In the genomic region with DNA sequence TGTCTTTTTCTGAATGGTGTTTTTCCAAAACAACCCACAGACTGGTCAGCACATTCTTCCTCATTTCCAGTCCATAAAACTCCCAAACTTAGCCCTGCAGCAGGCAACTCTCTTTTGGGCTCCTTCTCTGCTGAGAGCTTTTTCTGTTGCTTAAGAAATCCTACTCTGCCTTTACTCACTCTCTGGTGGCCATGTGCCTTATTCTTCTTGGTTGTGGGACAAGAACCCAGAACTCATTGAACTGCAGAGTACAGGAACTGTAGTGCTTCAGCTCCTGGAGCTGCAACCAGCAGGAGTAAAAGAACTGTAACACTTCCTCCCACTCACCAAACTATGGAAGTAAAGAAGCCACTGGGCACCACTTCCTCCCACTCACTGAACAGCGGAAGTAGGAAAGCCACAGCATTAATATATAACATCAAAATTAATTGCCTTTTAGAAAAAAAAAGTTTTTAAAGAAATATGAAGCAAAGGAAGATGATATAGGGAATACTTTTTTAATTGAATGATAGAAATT, we compare ENCODE assay signal across 29 cellular contexts.
DNase-seq lines count a peak whose midpoint lies in the region; ATAC-seq and TF ChIP-seq lines count a peak whose summit lies in the region.
"Had no signal": no experiment of that assay in that cellular context is flagged by ENCODE, and none has a peak within 500 bp of the region (broad histone marks: within the 10 kb centered on the region; RNA-seq: fewer than 3 reads in every experiment).

No MANE protein-coding gene starts in this region.

- H3K36me3 Mint-ChIP-seq in neural progenitor cell, result no peaks in the 10 kb centered on the region
- H3K36me3 Mint-ChIP-seq in stimulated activated effector memory CD8-positive, alpha-beta T cell treated with anti-CD3 and anti-CD28 coated beads, Interleukin-12 subunit alpha, Interleukin-12 subunit beta, amount 100 ng/mL, for 72 hours, result no peaks in the 10 kb centered on the region
- H3K36me3 Mint-ChIP-seq: CD8-positive, alpha-beta T cell had no signal

- H4K20me1 ChIP-seq in neural progenitor cell (ENCODE audit: low read depth), result no peaks in the 10 kb centered on the region

- H3K4me3 ChIP-seq in neural progenitor cell, result no peak overlapping the region
- H3K4me3 ChIP-seq in tibial artery, result no peak overlapping the region

- H3K4me1 ChIP-seq in neural progenitor cell (no peaks in the 10 kb centered on the region), tibial artery (no peaks in the 10 kb centered on the region)
- H3K4me1 ChIP-seq: BLaER1 treated with 17β-estradiol and CSF1 and Interleukin-3, amounts not matched to agents 10 nM and 100 nM had no signal

- H3K27ac Mint-ChIP-seq in neural progenitor cell, result no peak overlapping the region
- no peak overlapping the region for H3K27ac Mint-ChIP-seq in stimulated activated effector memory CD8-positive, alpha-beta T cell treated with anti-CD3 and anti-CD28 coated beads, Interleukin-12 subunit alpha, Interleukin-12 subunit beta, amount 100 ng/mL, for 72 hours
- H3K27ac Mint-ChIP-seq: CD8-positive, alpha-beta T cell; HFFc6; T-helper 17 cell had no signal

- H3K27me3 ChIP-seq in neural progenitor cell (no peaks in the 10 kb centered on the region), tibial artery (no peaks in the 10 kb centered on the region)
- H3K27me3 ChIP-seq: BLaER1 treated with 17β-estradiol and CSF1 and Interleukin-3, amounts not matched to agents 10 nM and 100 nM had no signal

- no peaks in the 10 kb centered on the region for H3K9me3 ChIP-seq in neural progenitor cell (ENCODE audit: low read depth)
- H3K9me3 ChIP-seq in tibial artery, result no peaks in the 10 kb centered on the region

- no peak overlapping the region for H3K4me2 ChIP-seq in neural progenitor cell
- H3K4me2 ChIP-seq: BLaER1 treated with 17β-estradiol and CSF1 and Interleukin-3, amounts not matched to agents 10 nM and 100 nM; KMS-11 had no signal

- no peaks in the 10 kb centered on the region for H3F3A ChIP-seq in neural progenitor cell (ENCODE audit: low read depth)

- H3K27me3 Mint-ChIP-seq in neural progenitor cell (ENCODE audit: insufficient read depth, low read depth), result no peaks in the 10 kb centered on the region
- H3K27me3 Mint-ChIP-seq: T-helper 17 cell had no signal

- no peak overlapping the region for H3K4me3 Mint-ChIP-seq in neural progenitor cell
- no peak overlapping the region for H3K4me3 Mint-ChIP-seq in stimulated activated effector memory CD8-positive, alpha-beta T cell treated with anti-CD3 and anti-CD28 coated beads, Interleukin-12 subunit alpha, Interleukin-12 subunit beta, amount 100 ng/mL, for 72 hours
- H3K4me3 Mint-ChIP-seq: CD8-positive, alpha-beta T cell; HFFc6; T-helper 17 cell had no signal

- no peak overlapping the region for H3K9ac ChIP-seq in neural progenitor cell
- H3K9ac ChIP-seq: BLaER1 treated with 17β-estradiol and CSF1 and Interleukin-3, amounts not matched to agents 10 nM and 100 nM; KMS-11 had no signal

- no peaks in the 10 kb centered on the region for H3K79me2 ChIP-seq in neural progenitor cell (ENCODE audit: low read depth)

- TF ChIP-seq CTCF in neural progenitor cell (IDR thresholded peaks at IDR 0.05) (no peak), tibial artery (IDR thresholded peaks at IDR 0.05) (no peak)

- no peaks in the 10 kb centered on the region for H3K4me1 Mint-ChIP-seq in neural progenitor cell
- H3K4me1 Mint-ChIP-seq in stimulated activated effector memory CD8-positive, alpha-beta T cell treated with anti-CD3 and anti-CD28 coated beads, Interleukin-12 subunit alpha, Interleukin-12 subunit beta, amount 100 ng/mL, for 72 hours, result no peaks in the 10 kb centered on the region
- H3K4me1 Mint-ChIP-seq: T-helper 17 cell had no signal

- H3K9me3 Mint-ChIP-seq in neural progenitor cell, result no peaks in the 10 kb centered on the region
- peaks cover 11% of the 10 kb centered on the region for H3K9me3 Mint-ChIP-seq in stimulated activated effector memory CD8-positive, alpha-beta T cell treated with anti-CD3 and anti-CD28 coated beads, Interleukin-12 subunit alpha, Interleukin-12 subunit beta, amount 100 ng/mL, for 72 hours

- peak; percentile 26 for DNase-seq in DMS53 (lab: John Stamatoyannopoulos, UW)
- DNase-seq in DMS53 treated with DMSO at 0.1 percent for 48 hours (lab: John Stamatoyannopoulos, UW; ENCODE audit: unreplicated experiment), result no peak
- peak; percentile 29 for DNase-seq in MV-4-11 (lab: John Stamatoyannopoulos, UW)
- peak; percentile 15 for DNase-seq in RKO (ENCODE audit: low spot score)
- no peak for DNase-seq in neural progenitor cell (ENCODE audit: low spot score)
- no peak for DNase-seq in ecto neural progenitor cell (ENCODE audit: low spot score)
- DNase-seq in stimulated activated effector memory CD8-positive, alpha-beta T cell treated with anti-CD3 and anti-CD28 coated beads, Interleukin-12 subunit alpha, Interleukin-12 subunit beta, amount 100 ng/mL, for 72 hours (ENCODE audit: low spot score in 2 of 2), result no peak
- no peak for DNase-seq in tibial artery
- DNase-seq: ACHN; Calu3; CD8-positive, alpha-beta T cell; DMS153; EL; GF-D8; HFFc6; NCI-H1092; NCI-H1436 treated with DMSO at 0.1 percent for 48 hours; NCI-H1930; NCI-H226; NCI-H510A treated with DMSO at 0.1 percent for 48 hours; PC-3; RPMI8226; SHP77; SW 1271; T-helper 17 cell had no signal

- H3K36me3 ChIP-seq in neural progenitor cell (no peaks in the 10 kb centered on the region), tibial artery (no peaks in the 10 kb centered on the region)

- ATAC-seq in stimulated activated effector memory CD8-positive, alpha-beta T cell treated with anti-CD3 and anti-CD28 coated beads, Interleukin-12 subunit alpha, Interleukin-12 subunit beta, amount 100 ng/mL, for 72 hours, result no peak
- ATAC-seq: CD8-positive, alpha-beta T cell; PC-3; T-helper 17 cell had no signal

- intact Hi-C loops in tibial artery (cut with DNase I; ENCODE audit: low total_unique reads), result no loop called here

- peak overlapping the region; percentile 4 for H2AFZ ChIP-seq in neural progenitor cell (replicated peaks)

- H3K27ac ChIP-seq in neural progenitor cell (no peak overlapping the region), tibial artery (no peak overlapping the region)
- H3K27ac ChIP-seq: 22Rv1; BLaER1 treated with 17β-estradiol and CSF1 and Interleukin-3, amounts not matched to agents 10 nM and 100 nM; HL-60; KMS-11 had no signal

Comparison
In these comparisons a context has a peak if more than half of its experiments do, and no peak if none do; other contexts are left out.
1. DNase-seq: peak in DMS53 (single experiment), MV-4-11 (single experiment) and RKO (single experiment); none in DMS53 treated with DMSO at 0.1 percent for 48 hours (single experiment), neural progenitor cell (single experiment), ecto neural progenitor cell (single experiment), stimulated activated effector memory CD8-positive, alpha-beta T cell treated with anti-CD3 and anti-CD28 coated beads, Interleukin-12 subunit alpha, Interleukin-12 subunit beta, amount 100 ng/mL, for 72 hours (0 of 2) and tibial artery (0 of 2).